In genomic region chr19:6935069-6935468, GRCh38 we compare ENCODE assay signal across 9 cellular contexts. TPM values are rescaled to one million over a fixed set of nuclear protein-coding genes. Genes with fewer than 3 reads are reported as not detected.
"Had no signal": no experiment of that assay in that cellular context is flagged by ENCODE, and none has a peak within 500 bp of the region (broad histone marks: within the 10 kb centered on the region; RNA-seq: fewer than 3 reads in every experiment).

No MANE protein-coding gene starts in this region.

- DNase-seq: GDM1, GF-D8 had no signal

- H3K4me3 ChIP-seq: GM12878 had no signal

- ATAC-seq: GM12878 had no signal

- FAIRE-seq: G401.6, GM12878, GM12891, GM12892, GM18507, GM19239 had no signal

RNA-seq across cellular contexts. Expression of gene ADGRE1, which starts 47.7 kb away (rescaled TPM):
- total RNA-seq: G401 had no signal
